19 cellular contexts compared by ENCODE assay signal in genomic region chr3:133455281-133455680, GRCh38. TPM values are rescaled to one million over a fixed set of nuclear protein-coding genes. Genes with fewer than 3 reads are reported as not detected.
"Had no signal": no experiment of that assay in that cellular context is flagged by ENCODE, and none has a peak within 500 bp of the region (broad histone marks: within the 10 kb centered on the region; RNA-seq: fewer than 3 reads in every experiment).

No MANE protein-coding gene starts in this region.

- H3K36me3 ChIP-seq: brain microvascular endothelial cell, cardiac muscle cell, SJSA1 had no signal

- H3K4me3 ChIP-seq: cardiac muscle cell, SJSA1 had no signal

- H3K27me3 Mint-ChIP-seq: activated CD4-positive, alpha-beta memory T cell treated with anti-CD3 and anti-CD28 coated beads for 36 hours; activated CD4-positive, alpha-beta T cell treated with anti-CD3 and anti-CD28 coated beads, Interleukin-2, amount 10 ng/mL, durations not matched to agents 7 days and 5 days; activated naive CD4-positive, alpha-beta T cell treated with anti-CD3 and anti-CD28 coated beads, Interleukin-2, amount 10 ng/mL, durations not matched to agents 7 days and 5 days; activated naive CD8-positive, alpha-beta T cell treated with anti-CD3 and anti-CD28 coated beads for 36 hours had no signal

- H3K36me3 Mint-ChIP-seq: activated CD4-positive, alpha-beta memory T cell treated with anti-CD3 and anti-CD28 coated beads for 36 hours; activated naive CD4-positive, alpha-beta T cell treated with anti-CD3 and anti-CD28 coated beads, Interleukin-2, amount 10 ng/mL, durations not matched to agents 7 days and 5 days; activated naive CD8-positive, alpha-beta T cell treated with anti-CD3 and anti-CD28 coated beads for 36 hours had no signal

- H3K27ac ChIP-seq: brain microvascular endothelial cell, cardiac muscle cell, SJSA1 had no signal

- ATAC-seq: activated T-cell treated with anti-CD3 and anti-CD28 coated beads, Interleukin-2, amount 50 U/mL, for 4 hours had no signal

- H3K4me3 Mint-ChIP-seq: activated CD4-positive, alpha-beta memory T cell treated with anti-CD3 and anti-CD28 coated beads for 36 hours; activated CD4-positive, alpha-beta T cell treated with anti-CD3 and anti-CD28 coated beads, Interleukin-2, amount 10 ng/mL, durations not matched to agents 7 days and 5 days; activated naive CD4-positive, alpha-beta T cell treated with anti-CD3 and anti-CD28 coated beads, Interleukin-2, amount 10 ng/mL, durations not matched to agents 7 days and 5 days; activated naive CD8-positive, alpha-beta T cell treated with anti-CD3 and anti-CD28 coated beads for 36 hours; activated T-cell treated with anti-CD3 and anti-CD28 coated beads, Interleukin-2, amount 50 U/mL, for 4 hours; T-helper 1 cell treated with Interleukin-12 subunit alpha and Interleukin-12 subunit beta and Interleukin-4 antibody, amounts not matched to agents 30 μg/mL and 1 μg/mL, for 36 hours had no signal

- H3K27me3 ChIP-seq: brain microvascular endothelial cell, cardiac muscle cell, SJSA1 had no signal

- H3K9me3 ChIP-seq: SJSA1 had no signal

- H3K27ac Mint-ChIP-seq: activated CD4-positive, alpha-beta memory T cell treated with anti-CD3 and anti-CD28 coated beads for 36 hours; activated CD4-positive, alpha-beta T cell treated with anti-CD3 and anti-CD28 coated beads, Interleukin-2, amount 10 ng/mL, durations not matched to agents 7 days and 5 days; activated naive CD4-positive, alpha-beta T cell treated with anti-CD3 and anti-CD28 coated beads, Interleukin-2, amount 10 ng/mL, durations not matched to agents 7 days and 5 days; activated naive CD8-positive, alpha-beta T cell treated with anti-CD3 and anti-CD28 coated beads for 36 hours; T-helper 1 cell treated with Interleukin-12 subunit alpha and Interleukin-12 subunit beta and Interleukin-4 antibody, amounts not matched to agents 30 μg/mL and 1 μg/mL, for 36 hours had no signal

- H3K9me3 Mint-ChIP-seq: activated CD4-positive, alpha-beta memory T cell treated with anti-CD3 and anti-CD28 coated beads for 36 hours; activated CD4-positive, alpha-beta T cell treated with anti-CD3 and anti-CD28 coated beads, Interleukin-2, amount 10 ng/mL, durations not matched to agents 7 days and 5 days; activated naive CD4-positive, alpha-beta T cell treated with anti-CD3 and anti-CD28 coated beads, Interleukin-2, amount 10 ng/mL, durations not matched to agents 7 days and 5 days; activated naive CD8-positive, alpha-beta T cell treated with anti-CD3 and anti-CD28 coated beads for 36 hours; activated T-cell treated with anti-CD3 and anti-CD28 coated beads, Interleukin-2, amount 50 U/mL, for 4 hours; T-helper 1 cell treated with Interleukin-12 subunit alpha and Interleukin-12 subunit beta and Interleukin-4 antibody, amounts not matched to agents 30 μg/mL and 1 μg/mL, for 36 hours had no signal

- DNase-seq: activated CD4-positive, alpha-beta memory T cell treated with anti-CD3 and anti-CD28 coated beads for 36 hours; activated CD4-positive, alpha-beta T cell treated with anti-CD3 and anti-CD28 coated beads, Interleukin-2, amount 10 ng/mL, durations not matched to agents 7 days and 5 days; activated CD4-positive, CD25-positive, alpha-beta regulatory T cell; activated CD8-positive, alpha-beta memory T cell treated with anti-CD3 and anti-CD28 coated beads for 24 hours; activated gamma-delta T cell treated with Interleukin-2 at 50 U/mL for 16 hours; activated naive CD4-positive, alpha-beta T cell treated with anti-CD3 and anti-CD28 coated beads, Interleukin-2, amount 10 ng/mL, durations not matched to agents 7 days and 5 days; activated naive CD8-positive, alpha-beta T cell treated with anti-CD3 and anti-CD28 coated beads for 36 hours; activated T-cell treated with anti-CD3 and anti-CD28 coated beads, Interleukin-2, amount 50 U/mL, for 4 hours; brain microvascular endothelial cell; NCI-H1105 treated with DMSO at 0.1 percent for 48 hours; NCI-H1436 treated with DMSO at 0.1 percent for 48 hours; NCI-H2081 treated with DMSO at 0.1 percent for 48 hours; NCI-H2227 treated with DMSO at 0.1 percent for 48 hours; NCI-H446 treated with DMSO at 0.1 percent for 48 hours; NCI-H526 treated with DMSO at 0.1 percent for 48 hours; SHP77 had no signal

RNA-seq across cellular contexts. Expression of gene BFSP2, which starts 55.4 kb away (rescaled TPM):
- total RNA-seq: activated CD4-positive, alpha-beta memory T cell treated with anti-CD3 and anti-CD28 coated beads for 36 hours; activated naive CD8-positive, alpha-beta T cell treated with anti-CD3 and anti-CD28 coated beads for 36 hours; activated T-cell treated with anti-CD3 and anti-CD28 coated beads, Interleukin-2, amount 50 U/mL, for 4 hours; cardiac muscle cell; SJSA1 had no signal
- polyA plus RNA-seq: cardiac muscle cell had no signal
